In the genomic region with DNA sequence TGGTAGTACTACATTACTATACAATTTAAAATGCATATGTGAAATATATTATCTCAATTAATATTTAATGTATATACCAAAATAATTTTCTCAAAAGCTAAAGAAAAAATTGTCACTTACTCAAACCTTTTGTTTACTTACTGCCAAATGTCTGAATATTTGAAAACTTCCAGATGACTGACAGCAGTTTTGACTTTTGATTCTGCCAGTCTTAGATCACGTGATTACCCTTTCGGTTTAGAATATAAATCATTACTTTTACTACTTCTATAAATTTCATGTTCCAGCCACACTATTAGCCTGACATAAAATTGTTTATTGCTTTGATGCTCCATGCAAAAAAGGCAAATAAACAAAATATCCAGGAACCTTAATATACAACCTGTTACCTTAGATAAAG, we compare ENCODE assay signal across 24 cellular contexts.
DNase-seq lines count a peak whose midpoint lies in the region; ATAC-seq, FAIRE-seq and TF ChIP-seq lines count a peak whose summit lies in the region.
"Had no signal": no experiment of that assay in that cellular context is flagged by ENCODE, and none has a peak within 500 bp of the region (broad histone marks: within the 10 kb centered on the region; RNA-seq: fewer than 3 reads in every experiment).

No MANE protein-coding gene starts in this region.

- TF ChIP-seq CTCF in GM12878 (IDR thresholded peaks at IDR 0.05 in 2 of 3, conservative IDR thresholded peaks at IDR 0.05 in 1 of 3; ENCODE audit: control insufficient read depth in 2 of 3, extremely low read depth in 1 of 3, insufficient read depth in 1 of 3, low read depth in 3 of 3, low read length in 3 of 3), result no peak
- no peak for TF ChIP-seq CTCF in K562 (IDR thresholded peaks at IDR 0.05 in 2 of 3, conservative IDR thresholded peaks at IDR 0.05 in 1 of 3; ENCODE audit: insufficient read depth in 2 of 3, low read depth in 1 of 3, low read length in 3 of 3)
- no peak for TF ChIP-seq CTCF in pancreas (IDR thresholded peaks at IDR 0.05)

- in situ Hi-C loops in GM12878 (cut with MboI) (no loop called here), K562 (cut with MboI) (no loop called here)

- CTCF ChIA-PET in GM12878 (lab: Yijun Ruan, JAX) (interaction anchor here (0.6 kb wide), 1 partner anchor 597 kb away, joined by 3 read pairs; no protein-coding TSS in a partner anchor), K562 (lab: Yijun Ruan, JAX; ENCODE audit: low intra/inter-chr PET ratio) (no interaction called here)

- H3K79me2 ChIP-seq in GM12878 (ENCODE audit: control insufficient read depth, insufficient read depth, low read length), result no peaks in the 10 kb centered on the region
- H3K79me2 ChIP-seq in K562 (ENCODE audit: control insufficient read depth, insufficient read depth, low read length), result no peaks in the 10 kb centered on the region

- POLR2A ChIA-PET in GM12878 (lab: Charles Lee) (no interaction called here), K562 (lab: Yijun Ruan, JAX) (no interaction called here)

- SMC1A ChIA-PET in GM12878 (lab: Charles Lee; ENCODE audit: uncharacterized antibody, unreplicated experiment), result no interaction called here

- TF ChIP-seq RAD21 in GM12878 (IDR thresholded peaks at IDR 0.05; ENCODE audit: insufficient read depth, low read depth, low read length) (no peak), K562 (CRISPR knock-in tag; conservative IDR thresholded peaks at IDR 0.05 in 1 of 2, IDR thresholded peaks at IDR 0.05 in 1 of 2) (no peak)

- H3K36me3 ChIP-seq in GM12878 (ENCODE audit: control insufficient read depth in 2 of 2, insufficient read depth in 2 of 2, low read length in 1 of 2) (no peaks in the 10 kb centered on the region), K562 (ENCODE audit: control insufficient read depth, insufficient read depth, low read length) (no peaks in the 10 kb centered on the region), pancreas (no peaks in the 10 kb centered on the region)
- H3K36me3 ChIP-seq: BE2C, BLaER1 had no signal

- WGBS in GM12878 (ENCODE audit: insufficient coverage, insufficient replicate concordance, low lambda C conversion rate, missing lambda C conversion rate), result 9% methylated on average over 2 of the region's 2 CpGs
- whole genome bisulfite sequencing in K562 (ENCODE audit: insufficient coverage, low coverage, missing lambda C conversion rate), result 0% methylated on average over 2 of the region's 2 CpGs
- 71 to 74% methylated on average over 2 of the region's 2 CpGs for WGBS in pancreas, 2 donors

- no peak overlapping the region for H3K27ac ChIP-seq in GM12878 (ENCODE audit: control insufficient read depth, insufficient read depth)
- no peak overlapping the region for H3K27ac ChIP-seq in K562 (ENCODE audit: extremely low read depth, low read depth, low read length)
- H3K27ac ChIP-seq in pancreas, result no peak overlapping the region
- H3K27ac ChIP-seq: BLaER1 had no signal

- no peak for TF ChIP-seq POLR2A in GM12878 (IDR thresholded peaks at IDR 0.05; ENCODE audit: low read depth, low read length)
- no peak for TF ChIP-seq POLR2A in K562 (conservative IDR thresholded peaks at IDR 0.05)

- no peaks in the 10 kb centered on the region for H3K4me1 ChIP-seq in GM12878 (ENCODE audit: control insufficient read depth, insufficient read depth, low read length)
- no peaks in the 10 kb centered on the region for H3K4me1 ChIP-seq in K562 (replicated peaks in 1 of 2; ENCODE audit: control insufficient read depth in 2 of 2, insufficient read depth in 2 of 2, low read length in 2 of 2)
- H3K4me1 ChIP-seq in pancreas, result no peaks in the 10 kb centered on the region
- H3K4me1 ChIP-seq: BE2C had no signal

- intact Hi-C loops in GM12878 (cut with micrococcal nuclease; ENCODE audit: unreplicated experiment) (no loop called here), K562 (cut with micrococcal nuclease) (no loop called here), pancreas (cut with DNase I) (no loop called here)

- BruUV-seq in GM12878 (replicated peaks; lab: Mats Ljungman, UMichigan) (no TSS peak), K562 (replicated peaks; lab: Mats Ljungman, UMichigan) (no TSS peak)

- H3K4me2 ChIP-seq in GM12878 (ENCODE audit: control insufficient read depth, insufficient read depth) (no peak overlapping the region), K562 (ENCODE audit: insufficient read depth, low read length) (no peak overlapping the region)
- H3K4me2 ChIP-seq: BLaER1 had no signal

- H3K9ac ChIP-seq in GM12878 (ENCODE audit: control insufficient read depth, insufficient read depth, low read length) (no peak overlapping the region), K562 (ENCODE audit: insufficient read depth in 1 of 2, low read depth in 2 of 2, low read length in 2 of 2) (no peak overlapping the region)
- H3K9ac ChIP-seq: BLaER1 had no signal

- H4K20me1 ChIP-seq in GM12878 (ENCODE audit: control insufficient read depth, insufficient read depth), result no peaks in the 10 kb centered on the region
- no peaks in the 10 kb centered on the region for H4K20me1 ChIP-seq in K562 (replicated peaks; ENCODE audit: control insufficient read depth, insufficient read depth, low read length)
- H4K20me1 ChIP-seq: BLaER1 had no signal

- H2AFZ ChIP-seq in GM12878 (ENCODE audit: control insufficient read depth, low read depth, low read length) (no peak overlapping the region), K562 (ENCODE audit: low read depth, low read length) (no peak overlapping the region)

- H3K9me1 ChIP-seq in K562 (ENCODE audit: control insufficient read depth, insufficient read depth, low read length), result no peaks in the 10 kb centered on the region

- FAIRE-seq in GM12878 (lab: Jason Lieb, UNC), result no peak
- FAIRE-seq in K562 (lab: Jason Lieb, UNC), result no peak
- peak; percentile 51 for FAIRE-seq in pancreas (lab: Jason Lieb, UNC)
- FAIRE-seq: A204.1, GM12891, GM19239 had no signal

- TF ChIP-seq EP300 in GM12878 (IDR thresholded peaks at IDR 0.05; ENCODE audit: borderline replicate concordance in 1 of 2, control insufficient read depth in 1 of 2, low read depth in 2 of 2, low read length in 2 of 2) (no peak), K562 (IDR thresholded peaks at IDR 0.05; ENCODE audit: low read length) (no peak)

- H3K27me3 ChIP-seq in GM12878 (replicated peaks in 1 of 2; ENCODE audit: control insufficient read depth in 2 of 2, insufficient read depth in 2 of 2, low read length in 1 of 2), result no peaks in the 10 kb centered on the region
- no peaks in the 10 kb centered on the region for H3K27me3 ChIP-seq in K562 (ENCODE audit: control insufficient read depth in 2 of 2, insufficient read depth in 2 of 2, low read length in 2 of 2)
- no peaks in the 10 kb centered on the region for H3K27me3 ChIP-seq in pancreas
- H3K27me3 ChIP-seq: BE2C, BLaER1 had no signal

- DNase-seq in GM12878 (ENCODE audit: low read depth, low spot score) (no peak), K562 (ENCODE audit: extremely low read depth in 1 of 4, low spot score in 3 of 4) (no peak), pancreas (no peak)
- DNase-seq: 8988T; ACHN; BE2C; C1 segment of cervical spinal cord; CD4-positive, alpha-beta memory T cell; CD4-positive, CD25-positive, alpha-beta regulatory T cell; CD8-positive, alpha-beta memory T cell; COR-L47; DMS 273 treated with DMSO at 0.1 percent for 48 hours; DMS153; DMS53; DMS79; DND-41; EL; GDM1 had no signal

- RAD21 ChIA-PET in GM12878 (lab: Charles Lee; ENCODE audit: unreplicated experiment), result no interaction called here

- ATAC-seq in GM12878 (no peak), K562 (no peak), pancreas (no peak), GM19455 (IDR thresholded peaks at IDR 0.05; ENCODE audit: unreplicated experiment) (no peak), HG02885 (IDR thresholded peaks at IDR 0.05; ENCODE audit: poor library complexity, unreplicated experiment) (no peak)

- H3K4me3 ChIP-seq in GM12878, result no peak overlapping the region
- no peak overlapping the region for H3K4me3 ChIP-seq in K562
- H3K4me3 ChIP-seq in pancreas, result no peak overlapping the region
- H3K4me3 ChIP-seq: BLaER1 had no signal

- H3K9me3 ChIP-seq in GM12878 (replicated peaks; ENCODE audit: control insufficient read depth, insufficient read depth, low read length) (no peaks in the 10 kb centered on the region), K562 (replicated peaks; ENCODE audit: control insufficient read depth, insufficient read depth, low read depth, low read length) (no peaks in the 10 kb centered on the region), pancreas (no peaks in the 10 kb centered on the region)
- H3K9me3 ChIP-seq: BE2C, BLaER1 had no signal

TF ChIP-seq in GM12878, 131 proteins besides CTCF, POLR2A, EP300 and RAD21:
- TF ChIP-seq RAD51 (IDR thresholded peaks at IDR 0.05) (0 out of 2 replicates have a peak, but pooled peaks have one; percentile 25), ETV6 (conservative IDR thresholded peaks at IDR 0.05 in 1 of 2, IDR thresholded peaks at IDR 0.05 in 1 of 2; ENCODE audit: borderline replicate concordance in 1 of 2, low read depth in 1 of 2) (no peak), ZBED1 (IDR thresholded peaks at IDR 0.05; ENCODE audit: borderline replicate concordance) (no peak)
- TF ChIP-seq, protein P1, sequence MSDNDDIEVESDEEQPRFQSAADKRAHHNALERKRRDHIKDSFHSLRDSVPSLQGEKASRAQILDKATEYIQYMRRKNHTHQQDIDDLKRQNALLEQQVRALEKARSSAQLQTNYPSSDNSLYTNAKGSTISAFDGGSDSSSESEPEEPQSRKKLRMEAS (IDR thresholded peaks at IDR 0.05; ENCODE audit: low read depth, low read length), result no peak
TF ChIP-seq in GM12878: peak in this region for 1.

TF ChIP-seq in K562, 482 proteins besides CTCF, POLR2A, EP300 and RAD21 (continues in another document):
- TF ChIP-seq, protein P2, sequence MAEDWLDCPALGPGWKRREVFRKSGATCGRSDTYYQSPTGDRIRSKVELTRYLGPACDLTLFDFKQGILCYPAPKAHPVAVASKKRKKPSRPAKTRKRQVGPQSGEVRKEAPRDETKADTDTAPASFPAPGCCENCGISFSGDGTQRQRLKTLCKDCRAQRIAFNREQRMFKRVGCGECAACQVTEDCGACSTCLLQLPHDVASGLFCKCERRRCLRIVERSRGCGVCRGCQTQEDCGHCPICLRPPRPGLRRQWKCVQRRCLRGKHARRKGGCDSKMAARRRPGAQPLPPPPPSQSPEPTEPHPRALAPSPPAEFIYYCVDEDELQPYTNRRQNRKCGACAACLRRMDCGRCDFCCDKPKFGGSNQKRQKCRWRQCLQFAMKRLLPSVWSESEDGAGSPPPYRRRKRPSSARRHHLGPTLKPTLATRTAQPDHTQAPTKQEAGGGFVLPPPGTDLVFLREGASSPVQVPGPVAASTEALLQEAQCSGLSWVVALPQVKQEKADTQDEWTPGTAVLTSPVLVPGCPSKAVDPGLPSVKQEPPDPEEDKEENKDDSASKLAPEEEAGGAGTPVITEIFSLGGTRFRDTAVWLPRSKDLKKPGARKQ (CRISPR knock-in tag; IDR thresholded peaks at IDR 0.05), result no peak
